Comparison of ENCODE assay signal across 8 cellular contexts in the genomic region with DNA sequence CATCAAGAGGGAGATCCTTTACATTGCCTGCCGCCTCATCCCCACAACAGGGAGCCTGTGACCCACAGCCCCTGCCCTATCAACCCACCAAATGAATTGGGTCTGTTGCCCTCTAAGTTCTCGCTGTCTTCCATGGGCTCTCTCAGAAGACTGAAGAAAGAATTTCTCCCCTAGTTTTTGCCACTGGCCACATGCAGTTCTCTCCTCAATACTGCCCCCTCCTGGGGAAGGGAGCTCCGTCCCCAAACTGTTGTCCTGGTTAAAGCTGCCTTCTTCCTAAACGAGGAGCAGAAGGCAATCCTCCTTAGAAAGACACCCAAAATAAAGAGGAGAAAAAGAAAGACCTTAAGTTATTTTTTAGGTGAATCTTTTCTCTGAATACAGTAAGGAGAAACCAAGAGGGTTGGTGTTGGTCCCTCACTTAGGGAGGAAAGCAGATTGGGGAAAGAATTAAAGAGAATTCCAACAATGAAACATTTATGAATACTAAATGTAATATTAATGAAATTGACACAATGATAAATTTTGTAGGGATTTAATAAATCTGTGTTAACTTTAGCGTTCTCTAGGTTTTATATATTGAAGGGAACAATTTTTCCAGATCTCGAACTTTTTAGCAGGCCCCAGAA. TPM values are rescaled to one million over a fixed set of nuclear protein-coding genes. Genes with fewer than 3 reads are reported as not detected.
A peak's percentile ranks its signal among the peaks of the same experiment; 100 is the strongest.
DNase-seq lines count a peak whose midpoint lies in the region; ATAC-seq, FAIRE-seq and TF ChIP-seq lines count a peak whose summit lies in the region.

No MANE protein-coding gene starts in this region.

- H3K27ac Mint-ChIP-seq in MCF 10A (ENCODE audit: low read depth, unreplicated experiment): no peak overlapping the region

- 48% methylated on average over 6 of the region's 6 CpGs for WGBS in right lobe of liver (ENCODE audit: insufficient coverage, low coverage, low lambda C conversion rate, missing lambda C conversion rate)
- 34 to 47% (median 41%) methylated on average over 6 of the region's 6 CpGs for WGBS in stomach, 5 donors

- peak; percentile 18 for DNase-seq in DMS153 (lab: John Stamatoyannopoulos, UW)
- peak; percentile 49 for DNase-seq in HTR-8/SVneo (ENCODE audit: insufficient read length, low spot score)
- peak; percentile 80 for DNase-seq in SK-MEL-5 (ENCODE audit: low read depth, low spot score)
- DNase-seq in MCF 10A (ENCODE audit: unreplicated experiment): peak; percentile 77
- peak in 1 of 3 donors; percentile 47 for DNase-seq in right lobe of liver
- peak; percentile 57 for DNase-seq in stomach

- no peaks in the 10 kb centered on the region for H3K9me3 Mint-ChIP-seq in MCF 10A (ENCODE audit: unreplicated experiment)

- no peaks in the 10 kb centered on the region for H3K4me1 ChIP-seq in right lobe of liver
- H3K4me1 ChIP-seq in stomach: no peaks in the 10 kb centered on the region

- TF ChIP-seq CTCF in MCF 10A (IDR thresholded peaks at IDR 0.05; ENCODE audit: unreplicated experiment) (peak; percentile 72), right lobe of liver (IDR thresholded peaks at IDR 0.05) (peak; percentile 57 to 84 (median 78)), stomach (IDR thresholded peaks at IDR 0.05) (peak in 5 of 7 experiments; percentile 4 to 50 (median 47))

- BruUV-seq in MCF 10A (replicated peaks; lab: Mats Ljungman, UMichigan): no TSS peak

- TF ChIP-seq POLR2A in right lobe of liver (IDR thresholded peaks at IDR 0.05) (no peak), stomach (IDR thresholded peaks at IDR 0.05) (no peak)

- peaks cover 20% of the 10 kb centered on the region for H3K27me3 Mint-ChIP-seq in MCF 10A (ENCODE audit: insufficient read depth, unreplicated experiment)

- in situ Hi-C loops in SK-MEL-5 (cut with HindIII; ENCODE audit: low pct_unique_long_range_greater_than_20kb, low sequenced_read_pairs): no loop called here

- CTCF ChIA-PET in MCF 10A (lab: Yijun Ruan, JAX): interaction anchor here (0.5 to 2.9 kb wide), 38 partner anchors 8 to 1843 kb away, joined by 3 to 26 read pairs (median 4); no protein-coding TSS in a partner anchor

- H3K4me1 Mint-ChIP-seq in MCF 10A (ENCODE audit: insufficient read depth, unreplicated experiment): no peaks in the 10 kb centered on the region

- no peak for FAIRE-seq in HTR-8/SVneo (lab: Jason Lieb, UNC)

- H3K9me3 ChIP-seq in right lobe of liver (no peaks in the 10 kb centered on the region), stomach (no peaks in the 10 kb centered on the region)

- H3K36me3 ChIP-seq in right lobe of liver (no peaks in the 10 kb centered on the region), stomach (no peaks in the 10 kb centered on the region)

- TF ChIP-seq EP300 in stomach (IDR thresholded peaks at IDR 0.05): no peak

- intact Hi-C loops in MCF 10A (cut with micrococcal nuclease) (loop anchor here (1.0 to 10.0 kb wide), 3 partner anchors 246 to 1115 kb away; no protein-coding TSS in a partner anchor), right lobe of liver (cut with DNase I) (no loop called here), stomach (cut with DNase I; ENCODE audit: low total_unique reads) (loop anchor here (10.0 kb wide), 1 partner anchor 1174 kb away; no protein-coding TSS in a partner anchor)

- no peak overlapping the region for H3K4me3 Mint-ChIP-seq in MCF 10A (ENCODE audit: unreplicated experiment)

- H3K36me3 Mint-ChIP-seq in MCF 10A (ENCODE audit: insufficient read depth, unreplicated experiment): peaks cover 1% of the 10 kb centered on the region

- POLR2A ChIA-PET in MCF 10A (lab: Yijun Ruan, JAX): interaction anchor here (0.7 to 1.1 kb wide), 2 partner anchors 51 to 1176 kb away, joined by 4 read pairs; no protein-coding TSS in a partner anchor

- H3K4me3 ChIP-seq in right lobe of liver (no peak overlapping the region), stomach (no peak overlapping the region)

- H3K27me3 ChIP-seq in right lobe of liver (no peaks in the 10 kb centered on the region), stomach (peaks cover 0 to 23% (median 11%) of the 10 kb centered on the region in 3 donors)

- H3K27ac ChIP-seq in right lobe of liver (no peak overlapping the region), stomach (no peak overlapping the region)

- ATAC-seq in GM19324 (IDR thresholded peaks at IDR 0.05; ENCODE audit: low FRiP score, unreplicated experiment): peak; percentile 53
- ATAC-seq in right lobe of liver: peak; percentile 80 to 87 (median 82)
- no peak for ATAC-seq in GM21737 (IDR thresholded peaks at IDR 0.05; ENCODE audit: unreplicated experiment)

RNA-seq across cellular contexts. Expression of a gene that starts 31.1 kb away (rescaled TPM):
- 5.6 and 7.4 TPM in 2 replicates for total RNA-seq in SK-MEL-5 (2014; rRNA removed; shearing (Covaris generic))
- polyA plus RNA-seq in SK-MEL-5 (2015; cell fraction: cytosol; rRNA removed): 10.4 and 18.5 TPM in 2 replicates
- 14.3 and 17.6 TPM in 2 replicates for polyA plus RNA-seq in SK-MEL-5 (2015; cell fraction: nucleus; rRNA removed)
- total RNA-seq in MCF 10A (2022) (16.5 and 22.2 TPM in 2 replicates), right lobe of liver (1 to 10 TPM; 3.3 to 8.5 (median 6.0) TPM), stomach (100 to 1,000 TPM in 1 of 5 donors, 1 to 10 TPM in 3, under 1 TPM in 1; 0.89 to 184 (median 1.8) TPM)
- polyA plus RNA-seq in stomach: 1 to 10 TPM in 2 of 3 donors, under 1 TPM in 1; 0.50 to 1.2 (median 1.1) TPM

Comparison
In these comparisons a context has a peak if more than half of its experiments do, and no peak if none do; other contexts are left out.
1. intact Hi-C loops: an anchor here in MCF 10A (1.0 to 10.0 kb wide) and stomach (10.0 kb wide); none called in right lobe of liver.